In the genomic region with DNA sequence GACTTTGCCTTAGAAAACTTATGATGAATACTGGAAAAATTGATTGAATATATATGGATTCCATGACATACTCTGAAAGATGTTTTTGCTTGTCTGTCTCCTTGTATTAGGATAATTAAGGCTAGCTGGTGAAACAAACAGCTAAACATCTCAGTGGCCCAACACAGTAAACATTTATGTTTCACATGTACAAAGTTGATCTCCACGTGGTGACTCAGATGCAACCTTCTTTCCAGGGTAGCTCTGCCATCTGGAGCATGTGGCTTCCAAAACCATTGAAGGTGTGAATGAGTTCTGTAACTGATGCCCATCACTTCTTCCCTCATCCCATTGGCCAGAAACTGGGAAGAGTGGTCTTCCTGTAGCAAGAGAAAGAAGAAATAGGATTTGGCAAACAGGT, we compare ENCODE assay signal across 8 cellular contexts.
"Had no signal": no experiment of that assay in that cellular context is flagged by ENCODE, and none has a peak within 500 bp of the region (broad histone marks: within the 10 kb centered on the region; RNA-seq: fewer than 3 reads in every experiment).

No MANE protein-coding gene starts in this region.

- H3K4me3 ChIP-seq: GM12878 had no signal

- DNase-seq: GDM1, GF-D8 had no signal

- FAIRE-seq: G401.6, GM12878, GM12891, GM12892, GM18507, GM19239 had no signal

- ATAC-seq: GM12878 had no signal
